Comparison of ENCODE assay signal across 8 cellular contexts in the genomic region with DNA sequence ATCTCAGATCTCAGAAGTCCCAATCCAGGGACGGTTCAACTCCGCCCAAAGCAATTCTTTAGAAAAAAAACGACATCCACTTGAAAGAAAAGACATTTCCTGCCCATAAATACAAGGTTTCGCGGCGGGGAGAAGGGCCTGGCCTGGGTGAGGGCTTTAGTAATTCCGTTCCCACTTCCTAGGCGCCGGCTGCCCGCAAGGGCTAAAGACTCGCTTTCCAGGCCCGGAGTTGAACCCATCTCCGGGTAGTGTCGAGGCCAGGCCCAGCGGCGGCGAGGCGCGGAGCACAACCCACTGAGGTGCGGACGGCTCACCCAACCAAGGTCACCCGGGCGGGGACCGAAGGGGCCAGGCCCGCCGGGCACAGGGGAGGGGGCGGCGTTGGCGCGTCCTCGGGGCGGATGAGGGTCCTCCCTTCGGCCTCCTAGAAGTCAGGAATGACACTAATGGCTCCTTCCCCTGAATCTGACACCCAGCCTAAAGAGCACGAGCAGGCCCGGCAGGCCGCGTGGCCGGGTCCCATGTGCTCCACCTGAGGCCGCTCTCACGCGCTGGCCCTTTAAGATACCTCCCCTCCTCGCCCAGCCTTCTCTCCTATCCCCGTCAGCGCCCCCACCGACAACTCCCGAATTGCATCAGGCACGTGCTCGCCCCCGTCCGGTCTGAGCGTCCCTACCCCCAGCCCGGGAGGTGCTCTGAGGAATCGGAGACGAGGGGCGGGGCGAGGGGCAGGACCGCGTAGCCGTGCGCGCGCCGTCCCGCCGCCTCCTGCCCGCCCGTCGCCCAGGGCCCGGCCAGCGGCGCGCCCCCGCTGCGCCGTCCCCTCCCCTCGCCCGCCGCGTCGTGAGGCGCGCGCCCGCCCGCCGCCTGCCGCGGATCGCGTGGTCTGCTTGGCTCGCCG. TPM values are rescaled to one million over a fixed set of nuclear protein-coding genes. Genes with fewer than 3 reads are reported as not detected.
DNase-seq lines count a peak whose midpoint lies in the region; ATAC-seq and TF ChIP-seq lines count a peak whose summit lies in the region.

No MANE protein-coding gene starts in this region.

- DNase-seq in GM10248 (ENCODE audit: extremely low spot score), result peak; percentile 99
- peak; percentile 97 for DNase-seq in HFFc6
- DNase-seq in MV-4-11 (lab: John Stamatoyannopoulos, UW), result peak; percentile 97
- DNase-seq in SJSA1 (ENCODE audit: low read depth in 1 of 2, low spot score in 2 of 2), result peak; percentile 100
- DNase-seq in activated naive CD4-positive, alpha-beta T cell treated with anti-CD3 and anti-CD28 coated beads, Interleukin-2, amount 10 ng/mL, durations not matched to agents 7 days and 5 days, result peak; percentile 100
- DNase-seq in substantia nigra (lab: John Stamatoyannopoulos, UW), result peak; percentile 80 to 99 (median 96)

- TF ChIP-seq POLR2A in gastroesophageal sphincter (IDR thresholded peaks at IDR 0.05), result peak; percentile 20 to 32

- 0 out of 2 replicates have a peak, but pooled peaks cover 2% of the 10 kb centered on the region for H3K9me3 ChIP-seq in SJSA1 (replicated peaks)
- no peaks in the 10 kb centered on the region for H3K9me3 ChIP-seq in gastroesophageal sphincter
- H3K9me3 ChIP-seq in neutrophil, result no peaks in the 10 kb centered on the region

- peak overlapping the region; percentile 87 for H3K4me3 Mint-ChIP-seq in HFFc6
- peak overlapping the region; percentile 73 for H3K4me3 Mint-ChIP-seq in activated naive CD4-positive, alpha-beta T cell treated with anti-CD3 and anti-CD28 coated beads, Interleukin-2, amount 10 ng/mL, durations not matched to agents 7 days and 5 days

- TF ChIP-seq CTCF in GM10248 (IDR thresholded peaks at IDR 0.05; ENCODE audit: control extremely low read depth, extremely low read depth, low read depth, missing control alignments) (peak; percentile 59), HFFc6 (IDR thresholded peaks at IDR 0.05) (peak; percentile 63), gastroesophageal sphincter (IDR thresholded peaks at IDR 0.05) (peak in 3 of 4 experiments; percentile 34 to 65 (median 60)), neutrophil (IDR thresholded peaks at IDR 0.05) (peak; percentile 55)

- peak; percentile 93 for ATAC-seq in gastroesophageal sphincter

- CTCF ChIA-PET in GM10248 (lab: Yijun Ruan, JAX), result no interaction called here
- CTCF ChIA-PET in activated naive CD4-positive, alpha-beta T cell treated with anti-CD3 and anti-CD28 coated beads, Interleukin-2, amount 10 ng/mL, durations not matched to agents 7 days and 5 days (lab: Charles Lee), result no interaction called here

- H3K9me3 Mint-ChIP-seq in HFFc6, result no peaks in the 10 kb centered on the region
- H3K9me3 Mint-ChIP-seq in activated naive CD4-positive, alpha-beta T cell treated with anti-CD3 and anti-CD28 coated beads, Interleukin-2, amount 10 ng/mL, durations not matched to agents 7 days and 5 days, result no peaks in the 10 kb centered on the region

- peaks cover 41% of the 10 kb centered on the region for H3K4me1 Mint-ChIP-seq in HFFc6 (ENCODE audit: low read depth)
- peaks cover 37% of the 10 kb centered on the region for H3K4me1 Mint-ChIP-seq in activated naive CD4-positive, alpha-beta T cell treated with anti-CD3 and anti-CD28 coated beads, Interleukin-2, amount 10 ng/mL, durations not matched to agents 7 days and 5 days

- H3K4me1 ChIP-seq in SJSA1 (replicated peaks) (peaks cover 34% of the 10 kb centered on the region), gastroesophageal sphincter (peaks cover 3 to 50% (median 18%) of the 10 kb centered on the region in 3 donors), neutrophil (ENCODE audit: control insufficient read depth in 1 of 2, insufficient read depth in 1 of 2, low read depth in 1 of 2, low read length in 1 of 2) (peaks cover 25 to 33% of the 10 kb centered on the region in 2 experiments)

- H3K36me3 Mint-ChIP-seq in HFFc6 (ENCODE audit: low read depth), result peaks cover 5% of the 10 kb centered on the region
- H3K36me3 Mint-ChIP-seq in activated naive CD4-positive, alpha-beta T cell treated with anti-CD3 and anti-CD28 coated beads, Interleukin-2, amount 10 ng/mL, durations not matched to agents 7 days and 5 days, result peaks cover 7% of the 10 kb centered on the region

- peak overlapping the region; percentile 98 for H3K27ac Mint-ChIP-seq in HFFc6
- peak overlapping the region; percentile 93 for H3K27ac Mint-ChIP-seq in activated naive CD4-positive, alpha-beta T cell treated with anti-CD3 and anti-CD28 coated beads, Interleukin-2, amount 10 ng/mL, durations not matched to agents 7 days and 5 days

- no peak for TF ChIP-seq EP300 in gastroesophageal sphincter (IDR thresholded peaks at IDR 0.05)

- H3K27me3 ChIP-seq in SJSA1 (replicated peaks), result no peaks in the 10 kb centered on the region
- no peaks in the 10 kb centered on the region for H3K27me3 ChIP-seq in gastroesophageal sphincter
- no peaks in the 10 kb centered on the region for H3K27me3 ChIP-seq in neutrophil

- no peaks in the 10 kb centered on the region for H3K27me3 Mint-ChIP-seq in HFFc6 (ENCODE audit: insufficient read depth)
- no peaks in the 10 kb centered on the region for H3K27me3 Mint-ChIP-seq in activated naive CD4-positive, alpha-beta T cell treated with anti-CD3 and anti-CD28 coated beads, Interleukin-2, amount 10 ng/mL, durations not matched to agents 7 days and 5 days

- 2 to 5% methylated on average over 7 to 9 of the region's 92 CpGs for WGBS in gastroesophageal sphincter (ENCODE audit: low coverage in 1 of 2), 2 donors

- H3K4me3 ChIP-seq in SJSA1 (peak overlapping the region; percentile 96), gastroesophageal sphincter (peak overlapping the region; percentile 92 to 95), neutrophil (ENCODE audit: low read depth in 1 of 2, low read length in 1 of 2) (peak overlapping the region; percentile 95 to 100)

- H3K36me3 ChIP-seq in SJSA1 (peaks cover 15% of the 10 kb centered on the region), gastroesophageal sphincter (no peaks in the 10 kb centered on the region), neutrophil (no peaks in the 10 kb centered on the region)

- peak overlapping the region; percentile 86 for H3K27ac ChIP-seq in SJSA1
- peak overlapping the region; percentile 96 to 100 (median 99) for H3K27ac ChIP-seq in gastroesophageal sphincter
- peak overlapping the region; percentile 85 for H3K27ac ChIP-seq in neutrophil
- peak overlapping the region; percentile 91 for H3K27ac ChIP-seq in substantia nigra (ENCODE audit: low read depth, low read length, poor library complexity, severe bottlenecking)

- POLR2A ChIA-PET in GM10248 (lab: Yijun Ruan, JAX), result no interaction called here

RNA-seq across cellular contexts. Expression of a gene that starts 0.5 kb away (rescaled TPM):
- 100 to 1,000 TPM; 204 to 228 (median 208) TPM for total RNA-seq in HFFc6 (2021; fragmentation: NEBNext Ultra II Directional; extraction: Animal tissue kit (Norgen Biotek cat#: 25700))
- 67.5 and 76.9 TPM in 2 replicates for total RNA-seq in SJSA1 (2014; rRNA removed; shearing (Covaris generic))
- 100 to 1,000 TPM in 1 of 4 donors, 10 to 100 TPM in 3; 64.6 to 118 (median 80.1) TPM for total RNA-seq in gastroesophageal sphincter

Comparison
In these comparisons a context has a peak if more than half of its experiments do, and no peak if none do; other contexts are left out.
1. Peak in every context shown above with its lines: DNase-seq, ATAC-seq, H3K4me3 ChIP-seq and H3K27ac ChIP-seq.